ENCODE assay signal across 19 cellular contexts in genomic region chr6:3791526-3792212, GRCh38. TPM values are rescaled to one million over a fixed set of nuclear protein-coding genes. Genes with fewer than 3 reads are reported as not detected.
A peak's percentile ranks its signal among the peaks of the same experiment; 100 is the strongest.
DNase-seq lines count a peak whose midpoint lies in the region; ATAC-seq and TF ChIP-seq lines count a peak whose summit lies in the region.
"Had no signal": no experiment of that assay in that cellular context is flagged by ENCODE, and none has a peak within 500 bp of the region (broad histone marks: within the 10 kb centered on the region; RNA-seq: fewer than 3 reads in every experiment).

No MANE protein-coding gene starts in this region.

- DNase-seq in activated CD8-positive, alpha-beta T cell treated with anti-CD3 and anti-CD28 coated beads for 36 hours, result peak; percentile 13
- no peak for DNase-seq in activated CD8-positive, alpha-beta T cell treated with anti-CD3 and anti-CD28 coated beads, Interleukin-2, amount 10 ng/mL, durations not matched to agents 7 days and 5 days
- DNase-seq in IMR-90 (no peak), upper lobe of right lung (no peak), NCI-H226 (no peak), NCI-H524 (lab: John Stamatoyannopoulos, UW) (no peak), left ventricle myocardium inferior (no peak)
- DNase-seq: 8988T; C1 segment of cervical spinal cord; EL; H7; NCI-H1048; NCI-H146; NCI-H2107; NCI-H345; NCI-H69; NK-92 treated with Interleukin-12 subunit alpha and Interleukin-12 subunit beta, amount 100 ng/mL, for 24 hours; PC-3 had no signal

- no peaks in the 10 kb centered on the region for H3K27me3 ChIP-seq in IMR-90 (ENCODE audit: control insufficient read depth, insufficient read depth, low read length)
- H3K27me3 ChIP-seq in upper lobe of right lung, result no peaks in the 10 kb centered on the region
- no peaks in the 10 kb centered on the region for H3K27me3 ChIP-seq in left ventricle myocardium inferior (ENCODE audit: low read depth)

- no peaks in the 10 kb centered on the region for H3K9me3 ChIP-seq in IMR-90 (ENCODE audit: control insufficient read depth, insufficient read depth, low read length)
- H3K9me3 ChIP-seq in upper lobe of right lung, result no peaks in the 10 kb centered on the region
- no peaks in the 10 kb centered on the region for H3K9me3 ChIP-seq in left ventricle myocardium inferior (replicated peaks)

- in situ Hi-C loops in IMR-90 (cut with MboI; ENCODE audit: low sequenced_read_pairs), result no loop called here

- H2AK9ac ChIP-seq in IMR-90 (replicated peaks; ENCODE audit: low read depth, low read length, poor library complexity), result no peak overlapping the region

- no peaks in the 10 kb centered on the region for H3K79me1 ChIP-seq in IMR-90 (ENCODE audit: low read depth in 1 of 2, low read length in 2 of 2)

- POLR2A ChIA-PET in activated CD8-positive, alpha-beta T cell treated with anti-CD3 and anti-CD28 coated beads for 36 hours (lab: Charles Lee), result no interaction called here
- POLR2A ChIA-PET in activated CD8-positive, alpha-beta T cell treated with anti-CD3 and anti-CD28 coated beads, Interleukin-2, amount 10 ng/mL, durations not matched to agents 7 days and 5 days (lab: Charles Lee), result no interaction called here
- POLR2A ChIA-PET in IMR-90 (lab: Charles Lee; ENCODE audit: unreplicated experiment), result no interaction called here

- H3K4me1 ChIP-seq in IMR-90 (ENCODE audit: control insufficient read depth, insufficient read depth, low read length), result peaks cover 13% of the 10 kb centered on the region
- peaks cover 10% of the 10 kb centered on the region for H3K4me1 ChIP-seq in upper lobe of right lung
- H3K4me1 ChIP-seq in left ventricle myocardium inferior, result peaks cover 12% of the 10 kb centered on the region

- H3K27me3 Mint-ChIP-seq in activated CD8-positive, alpha-beta T cell treated with anti-CD3 and anti-CD28 coated beads for 36 hours, result no peaks in the 10 kb centered on the region
- H3K27me3 Mint-ChIP-seq in activated CD8-positive, alpha-beta T cell treated with anti-CD3 and anti-CD28 coated beads, Interleukin-2, amount 10 ng/mL, durations not matched to agents 7 days and 5 days (ENCODE audit: low read depth), result no peaks in the 10 kb centered on the region
- peaks cover 2% of the 10 kb centered on the region for H3K27me3 Mint-ChIP-seq in dendritic cell treated with granulocyte-macrophage colony-stimulating factor and Interleukin-4, amounts not matched to agents 40 ng/mL and 50 ng/mL, for 4 days

- dilution Hi-C loops in IMR-90 (cut with HindIII; ENCODE audit: low sequenced_read_pairs, unreplicated experiment), result no loop called here

- no peak overlapping the region for H2BK15ac ChIP-seq in IMR-90 (ENCODE audit: low read depth, low read length)

- H2BK5ac ChIP-seq in IMR-90 (ENCODE audit: low read depth, low read length, poor library complexity, severe bottlenecking), result no peak overlapping the region

- H3K18ac ChIP-seq in IMR-90 (ENCODE audit: low read depth, low read length), result no peak overlapping the region; the same call in 1 of the 2 replicates

- H2AFZ ChIP-seq in IMR-90 (replicated peaks; ENCODE audit: low read length, poor library complexity), result peak overlapping the region; percentile 66

- H3K9me3 Mint-ChIP-seq in activated CD8-positive, alpha-beta T cell treated with anti-CD3 and anti-CD28 coated beads for 36 hours, result no peaks in the 10 kb centered on the region
- H3K9me3 Mint-ChIP-seq in activated CD8-positive, alpha-beta T cell treated with anti-CD3 and anti-CD28 coated beads, Interleukin-2, amount 10 ng/mL, durations not matched to agents 7 days and 5 days (ENCODE audit: insufficient read depth), result no peaks in the 10 kb centered on the region
- no peaks in the 10 kb centered on the region for H3K9me3 Mint-ChIP-seq in dendritic cell treated with granulocyte-macrophage colony-stimulating factor and Interleukin-4, amounts not matched to agents 40 ng/mL and 50 ng/mL, for 4 days

- H3K27ac ChIP-seq in IMR-90 (ENCODE audit: insufficient read depth, low read length), result no peak overlapping the region
- H3K27ac ChIP-seq in upper lobe of right lung, result no peak overlapping the region
- H3K27ac ChIP-seq in left ventricle myocardium inferior (replicated peaks), result no peak overlapping the region

- H3K36me3 ChIP-seq in IMR-90 (ENCODE audit: control insufficient read depth, insufficient read depth, low read length), result no peaks in the 10 kb centered on the region
- no peaks in the 10 kb centered on the region for H3K36me3 ChIP-seq in upper lobe of right lung
- no peaks in the 10 kb centered on the region for H3K36me3 ChIP-seq in left ventricle myocardium inferior

- 0 out of 2 replicates have a peak overlapping the region, but pooled peaks have one; percentile 28 for H3K14ac ChIP-seq in IMR-90 (replicated peaks; ENCODE audit: low read depth, low read length)

- intact Hi-C loops in activated CD8-positive, alpha-beta T cell treated with anti-CD3 and anti-CD28 coated beads for 36 hours (cut with micrococcal nuclease), result no loop called here
- intact Hi-C loops in IMR-90 (cut with micrococcal nuclease), result no loop called here
- intact Hi-C loops in dendritic cell treated with granulocyte-macrophage colony-stimulating factor and Interleukin-4, amounts not matched to agents 40 ng/mL and 50 ng/mL, for 4 days (cut with micrococcal nuclease), result loop anchor here (5.0 kb wide), 1 partner anchor 56 kb away; the partner anchor contains the start of gene FAM50B
- intact Hi-C loops in upper lobe of right lung (cut with DNase I), result no loop called here
- intact Hi-C loops in left ventricle myocardium inferior (cut with micrococcal nuclease), result no loop called here

- no peak overlapping the region for H3K27ac Mint-ChIP-seq in activated CD8-positive, alpha-beta T cell treated with anti-CD3 and anti-CD28 coated beads for 36 hours
- H3K27ac Mint-ChIP-seq in activated CD8-positive, alpha-beta T cell treated with anti-CD3 and anti-CD28 coated beads, Interleukin-2, amount 10 ng/mL, durations not matched to agents 7 days and 5 days, result no peak overlapping the region
- peak overlapping the region; percentile 64 for H3K27ac Mint-ChIP-seq in dendritic cell treated with granulocyte-macrophage colony-stimulating factor and Interleukin-4, amounts not matched to agents 40 ng/mL and 50 ng/mL, for 4 days

- no TSS peak for BruUV-seq in IMR-90 (replicated peaks; lab: Mats Ljungman, UMichigan)

- H2AK5ac ChIP-seq in IMR-90 (ENCODE audit: low read depth, low read length), result 0 out of 2 replicates have a peak overlapping the region, but pooled peaks have one; percentile 33

- no peak overlapping the region for H4K8ac ChIP-seq in IMR-90 (ENCODE audit: low read depth in 2 of 2, low read length in 2 of 2)

- no peaks in the 10 kb centered on the region for H3K4me1 Mint-ChIP-seq in activated CD8-positive, alpha-beta T cell treated with anti-CD3 and anti-CD28 coated beads for 36 hours (ENCODE audit: low read depth)
- H3K4me1 Mint-ChIP-seq in activated CD8-positive, alpha-beta T cell treated with anti-CD3 and anti-CD28 coated beads, Interleukin-2, amount 10 ng/mL, durations not matched to agents 7 days and 5 days (ENCODE audit: low read depth), result no peaks in the 10 kb centered on the region
- H3K4me1 Mint-ChIP-seq in dendritic cell treated with granulocyte-macrophage colony-stimulating factor and Interleukin-4, amounts not matched to agents 40 ng/mL and 50 ng/mL, for 4 days (ENCODE audit: low read depth), result peaks cover 36% of the 10 kb centered on the region

- H3K56ac ChIP-seq in IMR-90 (ENCODE audit: extremely low read depth, insufficient read depth, low read length), result no peak overlapping the region

- 80% methylated on average over 1 of the region's 8 CpGs; no CpG with 5 or more reads in 1 of the 2 experiments for WGBS in IMR-90 (ENCODE audit: extremely low coverage in 2 of 2, insufficient read length in 1 of 2), 2 experiments

- H3K36me3 Mint-ChIP-seq in activated CD8-positive, alpha-beta T cell treated with anti-CD3 and anti-CD28 coated beads for 36 hours (ENCODE audit: low read depth), result no peaks in the 10 kb centered on the region
- no peaks in the 10 kb centered on the region for H3K36me3 Mint-ChIP-seq in activated CD8-positive, alpha-beta T cell treated with anti-CD3 and anti-CD28 coated beads, Interleukin-2, amount 10 ng/mL, durations not matched to agents 7 days and 5 days (ENCODE audit: low read depth)
- no peaks in the 10 kb centered on the region for H3K36me3 Mint-ChIP-seq in dendritic cell treated with granulocyte-macrophage colony-stimulating factor and Interleukin-4, amounts not matched to agents 40 ng/mL and 50 ng/mL, for 4 days (ENCODE audit: low read depth)

- H3K4me3 Mint-ChIP-seq in activated CD8-positive, alpha-beta T cell treated with anti-CD3 and anti-CD28 coated beads for 36 hours, result no peak overlapping the region
- no peak overlapping the region for H3K4me3 Mint-ChIP-seq in activated CD8-positive, alpha-beta T cell treated with anti-CD3 and anti-CD28 coated beads, Interleukin-2, amount 10 ng/mL, durations not matched to agents 7 days and 5 days
- no peak overlapping the region for H3K4me3 Mint-ChIP-seq in dendritic cell treated with granulocyte-macrophage colony-stimulating factor and Interleukin-4, amounts not matched to agents 40 ng/mL and 50 ng/mL, for 4 days

- no peak for TF ChIP-seq RAD21 in IMR-90 (IDR thresholded peaks at IDR 0.05; ENCODE audit: low read length)

- no peak overlapping the region for H3K4me3 ChIP-seq in IMR-90 (ENCODE audit: insufficient read depth, low read depth, low read length)
- H3K4me3 ChIP-seq in upper lobe of right lung, result no peak overlapping the region
- H3K4me3 ChIP-seq in left ventricle myocardium inferior, result no peak overlapping the region

- H3K9me1 ChIP-seq in IMR-90 (ENCODE audit: insufficient read depth, low read length), result peaks cover 17% of the 10 kb centered on the region; the same call in 1 of the 2 replicates

- no peak for ATAC-seq in activated CD8-positive, alpha-beta T cell treated with anti-CD3 and anti-CD28 coated beads for 36 hours
- no peak for ATAC-seq in activated CD8-positive, alpha-beta T cell treated with anti-CD3 and anti-CD28 coated beads, Interleukin-2, amount 10 ng/mL, durations not matched to agents 7 days and 5 days
- ATAC-seq in IMR-90 (ENCODE audit: low read depth) (no peak), upper lobe of right lung (peak; percentile 83)
- ATAC-seq: PC-3 had no signal

- H2BK120ac ChIP-seq in IMR-90 (ENCODE audit: low read depth, low read length), result no peak overlapping the region

- no peaks in the 10 kb centered on the region for H4K20me1 ChIP-seq in IMR-90 (ENCODE audit: insufficient read depth, low read length)

- CTCF ChIA-PET in activated CD8-positive, alpha-beta T cell treated with anti-CD3 and anti-CD28 coated beads for 36 hours (lab: Charles Lee), result no interaction called here
- CTCF ChIA-PET in activated CD8-positive, alpha-beta T cell treated with anti-CD3 and anti-CD28 coated beads, Interleukin-2, amount 10 ng/mL, durations not matched to agents 7 days and 5 days (lab: Charles Lee), result interaction anchor here (1.0 kb wide), 1 partner anchor 58 kb away, joined by 3 read pairs; the partner anchor contains the start of gene FAM50B
- CTCF ChIA-PET in IMR-90 (lab: Yijun Ruan, JAX), result no interaction called here

- no peak overlapping the region for H3K23ac ChIP-seq in IMR-90 (ENCODE audit: low read depth, low read length)

- H3K4me2 ChIP-seq in IMR-90 (ENCODE audit: low read depth, low read length), result no peak overlapping the region

- H4K5ac ChIP-seq in IMR-90 (ENCODE audit: low read depth, low read length), result no peak overlapping the region

- no peak overlapping the region for H3K9ac ChIP-seq in IMR-90 (ENCODE audit: low read depth, low read length)

- no peak overlapping the region for H3K4ac ChIP-seq in IMR-90 (ENCODE audit: low read depth, low read length)

- no peak overlapping the region for H4K91ac ChIP-seq in IMR-90 (ENCODE audit: insufficient read depth, low read depth, low read length)

- no peak for TF ChIP-seq POLR2A in IMR-90 (IDR thresholded peaks at IDR 0.05; ENCODE audit: low read depth, low read length)

- H2BK20ac ChIP-seq in IMR-90 (ENCODE audit: low read depth, low read length), result no peak overlapping the region

- no peak for TF ChIP-seq CTCF in activated CD8-positive, alpha-beta T cell treated with anti-CD3 and anti-CD28 coated beads for 36 hours (IDR thresholded peaks at IDR 0.05)
- TF ChIP-seq CTCF in IMR-90 (conservative IDR thresholded peaks at IDR 0.05; ENCODE audit: low read depth, low read length), result no peak
- no peak for TF ChIP-seq CTCF in upper lobe of right lung (IDR thresholded peaks at IDR 0.05)
- no peak for TF ChIP-seq CTCF in left ventricle myocardium inferior (IDR thresholded peaks at IDR 0.05; ENCODE audit: borderline replicate concordance)

RNA-seq across cellular contexts. Expression of gene PXDC1, which starts 40.2 kb away (rescaled TPM):
- under 1 TPM; 0.29 to 0.36 TPM for total RNA-seq in activated CD8-positive, alpha-beta T cell treated with anti-CD3 and anti-CD28 coated beads for 36 hours
- not detected for total RNA-seq in activated CD8-positive, alpha-beta T cell treated with anti-CD3 and anti-CD28 coated beads, Interleukin-2, amount 10 ng/mL, durations not matched to agents 7 days and 5 days
- 66.4 and 72.2 TPM in 2 replicates for total RNA-seq in IMR-90 (2012; rRNA removed)
- polyA plus RNA-seq in IMR-90 (2012; rRNA removed), result 56.7 and 63.3 TPM in 2 replicates
- 42.0 and 49.1 TPM in 2 replicates for polyA plus RNA-seq in IMR-90 (2012; cell fraction: cytosol; rRNA removed)
- 40.5 and 49.4 TPM in 2 replicates for polyA plus RNA-seq in IMR-90 (2012; cell fraction: nucleus; rRNA removed; ENCODE audit: low replicate concordance)
- 70.8 TPM for total RNA-seq in upper lobe of right lung
- total RNA-seq in left ventricle myocardium inferior, result 25.2 TPM

RNA-seq across cellular contexts. Expression of gene FAM50B, which starts 57.5 kb away (rescaled TPM):
- total RNA-seq in activated CD8-positive, alpha-beta T cell treated with anti-CD3 and anti-CD28 coated beads for 36 hours, result 1 to 10 TPM; 5.2 to 6.0 TPM
- total RNA-seq in activated CD8-positive, alpha-beta T cell treated with anti-CD3 and anti-CD28 coated beads, Interleukin-2, amount 10 ng/mL, durations not matched to agents 7 days and 5 days, result 1 to 10 TPM; 7.6 to 8.6 TPM
- total RNA-seq in IMR-90 (2012; rRNA removed) (3.9 and 4.1 TPM in 2 replicates), upper lobe of right lung (13.1 TPM), left ventricle myocardium inferior (23.2 TPM)
- 7.4 and 8.0 TPM in 2 replicates for polyA plus RNA-seq in IMR-90 (2012; rRNA removed)
- polyA plus RNA-seq in IMR-90 (2012; cell fraction: cytosol; rRNA removed), result 6.4 and 11.4 TPM in 2 replicates
- 3.2 and 5.5 TPM in 2 replicates for polyA plus RNA-seq in IMR-90 (2012; cell fraction: nucleus; rRNA removed; ENCODE audit: low replicate concordance)

Comparison
In these comparisons a context has a peak if more than half of its experiments do, and no peak if none do; other contexts are left out.
1. RNA of gene PXDC1, which starts 40.2 kb away (total RNA-seq): 66.4 to 72.2 TPM in IMR-90, 70.8 TPM in upper lobe of right lung (single experiment) and 25.2 TPM in left ventricle myocardium inferior (single experiment); 0.29 to 0.36 TPM in activated CD8-positive, alpha-beta T cell treated with anti-CD3 and anti-CD28 coated beads for 36 hours and not detected in activated CD8-positive, alpha-beta T cell treated with anti-CD3 and anti-CD28 coated beads, Interleukin-2, amount 10 ng/mL, durations not matched to agents 7 days and 5 days; every median in the first group is over 10 times any median in the second.